In the genomic region with DNA sequence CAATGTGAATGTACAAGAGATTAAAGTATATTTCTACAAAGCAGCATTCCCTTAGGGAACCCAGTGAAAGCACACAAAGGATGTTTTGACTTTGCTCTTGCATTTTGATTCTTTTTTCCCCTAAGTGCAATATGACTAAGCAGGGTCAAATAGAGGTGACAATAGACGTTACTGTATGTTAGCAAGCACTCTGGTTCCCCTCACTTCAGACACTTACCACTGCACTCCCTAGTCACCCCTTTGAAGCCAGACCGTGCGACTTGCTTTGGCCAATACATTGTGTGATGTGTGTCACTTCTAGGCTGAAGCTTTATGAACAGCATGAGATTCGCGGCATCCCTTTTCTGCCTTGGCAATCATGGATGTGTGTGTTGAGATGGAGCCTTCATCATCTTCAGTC, we compare ENCODE assay signal across 17 cellular contexts.
A peak's percentile ranks its signal among the peaks of the same experiment; 100 is the strongest.
DNase-seq lines count a peak whose midpoint lies in the region; ATAC-seq and TF ChIP-seq lines count a peak whose summit lies in the region.
"Had no signal": no experiment of that assay in that cellular context is flagged by ENCODE, and none has a peak within 500 bp of the region (broad histone marks: within the 10 kb centered on the region; RNA-seq: fewer than 3 reads in every experiment).

No MANE protein-coding gene starts in this region.

- no peaks in the 10 kb centered on the region for H3K9me3 Mint-ChIP-seq in activated T-cell treated with anti-CD3 and anti-CD28 coated beads, Interleukin-2, amount 50 U/mL, for 72 hours
- H3K9me3 Mint-ChIP-seq: activated T-cell treated with anti-CD3 and anti-CD28 coated beads, Interleukin-2, amount 50 U/mL, for 24 hours had no signal

- H3K4me3 ChIP-seq in SJSA1, result no peak overlapping the region
- H3K4me3 ChIP-seq in fibroblast of the aortic adventitia (ENCODE audit: low read depth, low read length), result no peak overlapping the region
- H3K4me3 ChIP-seq in upper lobe of right lung, result no peak overlapping the region
- no peak overlapping the region for H3K4me3 ChIP-seq in esophagus squamous epithelium
- H3K4me3 ChIP-seq: K562, tibial nerve had no signal

- no peak for TF ChIP-seq POLR2A in esophagus squamous epithelium (IDR thresholded peaks at IDR 0.05)

- no peak overlapping the region for H3K4me3 Mint-ChIP-seq in activated T-cell treated with anti-CD3 and anti-CD28 coated beads, Interleukin-2, amount 50 U/mL, for 72 hours
- H3K4me3 Mint-ChIP-seq: activated T-cell treated with anti-CD3 and anti-CD28 coated beads, Interleukin-2, amount 50 U/mL, for 24 hours; HFFc6 had no signal

- H3K4me1 Mint-ChIP-seq in activated T-cell treated with anti-CD3 and anti-CD28 coated beads, Interleukin-2, amount 50 U/mL, for 72 hours (ENCODE audit: low read depth), result no peaks in the 10 kb centered on the region

- TF ChIP-seq CTCF in fibroblast of the aortic adventitia (IDR thresholded peaks at IDR 0.05; ENCODE audit: insufficient read depth, low read length) (no peak), upper lobe of right lung (IDR thresholded peaks at IDR 0.05) (no peak), esophagus squamous epithelium (IDR thresholded peaks at IDR 0.05) (no peak)

- intact Hi-C loops in upper lobe of right lung (cut with DNase I), result no loop called here
- intact Hi-C loops in esophagus squamous epithelium (cut with DNase I), result no loop called here

- H3K36me3 Mint-ChIP-seq in activated T-cell treated with anti-CD3 and anti-CD28 coated beads, Interleukin-2, amount 50 U/mL, for 72 hours (ENCODE audit: insufficient read depth in 2 of 2), result no peaks in the 10 kb centered on the region

- no peak overlapping the region for H3K27ac Mint-ChIP-seq in activated T-cell treated with anti-CD3 and anti-CD28 coated beads, Interleukin-2, amount 50 U/mL, for 72 hours
- H3K27ac Mint-ChIP-seq: activated T-cell treated with anti-CD3 and anti-CD28 coated beads, Interleukin-2, amount 50 U/mL, for 24 hours; HFFc6 had no signal

- H3K27me3 ChIP-seq in SJSA1 (replicated peaks), result no peaks in the 10 kb centered on the region
- H3K27me3 ChIP-seq in upper lobe of right lung, result no peaks in the 10 kb centered on the region
- H3K27me3 ChIP-seq in esophagus squamous epithelium, result no peaks in the 10 kb centered on the region
- H3K27me3 ChIP-seq: tibial nerve had no signal

- no peaks in the 10 kb centered on the region for H3K36me3 ChIP-seq in SJSA1
- no peaks in the 10 kb centered on the region for H3K36me3 ChIP-seq in upper lobe of right lung
- no peaks in the 10 kb centered on the region for H3K36me3 ChIP-seq in esophagus squamous epithelium
- H3K36me3 ChIP-seq: tibial nerve had no signal

- H3K9me3 ChIP-seq in SJSA1 (replicated peaks), result no peaks in the 10 kb centered on the region
- no peaks in the 10 kb centered on the region for H3K9me3 ChIP-seq in upper lobe of right lung
- no peaks in the 10 kb centered on the region for H3K9me3 ChIP-seq in esophagus squamous epithelium
- H3K9me3 ChIP-seq: Caco-2, tibial nerve had no signal

- 63 to 73% methylated on average over 5 of the region's 5 CpGs for WGBS in esophagus squamous epithelium, 2 donors

- ATAC-seq in activated T-cell treated with anti-CD3 and anti-CD28 coated beads, Interleukin-2, amount 50 U/mL, for 72 hours (replicated peaks in 1 of 2), result peak; percentile 43 to 83
- ATAC-seq in upper lobe of right lung (peak; percentile 43), GM19463 (IDR thresholded peaks at IDR 0.05; ENCODE audit: unreplicated experiment) (no peak)
- ATAC-seq: K562 had no signal

- DNase-seq in activated T-cell treated with anti-CD3 and anti-CD28 coated beads, Interleukin-2, amount 50 U/mL, for 72 hours, result no peak
- DNase-seq in activated T-cell treated with anti-CD3 and anti-CD28 coated beads for 4 hours (no peak), SJSA1 (ENCODE audit: low read depth in 1 of 2, low spot score in 2 of 2) (peak in 1 of 2 experiments; percentile 64), fibroblast of the aortic adventitia (ENCODE audit: low read depth) (peak; percentile 53), upper lobe of right lung (no peak), esophagus squamous epithelium (lab: John Stamatoyannopoulos, UW) (no peak)
- DNase-seq in activated effector memory CD4-positive, alpha-beta T cell treated with Interleukin-2 at 50 U/mL for 16 hours, result no peak
- DNase-seq: activated T-cell treated with anti-CD3 and anti-CD28 coated beads, Interleukin-2, amount 50 U/mL, for 24 hours; Caco-2; HFFc6; islet precursor cell; midbrain; NCI-H2171 treated with DMSO at 0.1 percent for 48 hours had no signal

- peak overlapping the region; percentile 19; the same call in 1 of the 2 replicates for H3K27ac ChIP-seq in SJSA1
- no peak overlapping the region for H3K27ac ChIP-seq in upper lobe of right lung
- no peak overlapping the region for H3K27ac ChIP-seq in esophagus squamous epithelium
- H3K27ac ChIP-seq: RWPE1, tibial nerve had no signal

- H3K4me1 ChIP-seq in SJSA1 (replicated peaks) (peaks cover 14% of the 10 kb centered on the region), upper lobe of right lung (peaks cover 4% of the 10 kb centered on the region), esophagus squamous epithelium (peaks cover 0 to 8% (median 5%) of the 10 kb centered on the region in 3 donors)
- H3K4me1 ChIP-seq: Caco-2 had no signal

- H3K27me3 Mint-ChIP-seq in activated T-cell treated with anti-CD3 and anti-CD28 coated beads, Interleukin-2, amount 50 U/mL, for 72 hours (ENCODE audit: low read depth), result no peaks in the 10 kb centered on the region
- H3K27me3 Mint-ChIP-seq: activated T-cell treated with anti-CD3 and anti-CD28 coated beads, Interleukin-2, amount 50 U/mL, for 24 hours had no signal
